In the genomic region with DNA sequence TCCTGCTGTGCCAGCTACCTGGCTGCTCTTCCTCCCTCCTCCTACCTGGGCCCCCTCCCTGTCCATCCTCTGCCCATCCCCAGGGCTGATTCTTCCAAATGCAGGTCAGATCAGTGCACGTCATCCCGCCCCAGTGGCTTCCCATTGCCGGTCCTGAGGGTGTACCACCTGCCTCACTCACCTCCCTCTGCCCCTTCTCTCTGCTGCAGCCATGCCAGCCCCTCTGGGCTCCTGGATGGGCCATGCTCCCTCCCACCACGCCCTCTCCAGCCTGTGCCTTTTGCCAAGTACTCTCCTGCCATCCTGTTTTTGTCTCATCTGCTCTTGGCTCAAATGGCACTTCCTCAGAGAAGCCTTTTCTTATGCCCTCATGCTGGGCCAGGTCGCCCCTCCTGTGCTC, we compare ENCODE assay signal across 1 cellular context.
TF ChIP-seq lines count a peak whose summit lies in the region.

No MANE protein-coding gene starts in this region.

TF ChIP-seq in IMR-90, 13 proteins besides CTCF, POLR2A, EP300 and RAD21:
- TF ChIP-seq MXI1 (IDR thresholded peaks at IDR 0.05; ENCODE audit: borderline replicate concordance, low read depth, low read length), result no peak
- TF ChIP-seq CHD1 (IDR thresholded peaks at IDR 0.05; ENCODE audit: low read depth, low read length), result no peak
